ENCODE assay signal across 1 cellular context in the genomic region with DNA sequence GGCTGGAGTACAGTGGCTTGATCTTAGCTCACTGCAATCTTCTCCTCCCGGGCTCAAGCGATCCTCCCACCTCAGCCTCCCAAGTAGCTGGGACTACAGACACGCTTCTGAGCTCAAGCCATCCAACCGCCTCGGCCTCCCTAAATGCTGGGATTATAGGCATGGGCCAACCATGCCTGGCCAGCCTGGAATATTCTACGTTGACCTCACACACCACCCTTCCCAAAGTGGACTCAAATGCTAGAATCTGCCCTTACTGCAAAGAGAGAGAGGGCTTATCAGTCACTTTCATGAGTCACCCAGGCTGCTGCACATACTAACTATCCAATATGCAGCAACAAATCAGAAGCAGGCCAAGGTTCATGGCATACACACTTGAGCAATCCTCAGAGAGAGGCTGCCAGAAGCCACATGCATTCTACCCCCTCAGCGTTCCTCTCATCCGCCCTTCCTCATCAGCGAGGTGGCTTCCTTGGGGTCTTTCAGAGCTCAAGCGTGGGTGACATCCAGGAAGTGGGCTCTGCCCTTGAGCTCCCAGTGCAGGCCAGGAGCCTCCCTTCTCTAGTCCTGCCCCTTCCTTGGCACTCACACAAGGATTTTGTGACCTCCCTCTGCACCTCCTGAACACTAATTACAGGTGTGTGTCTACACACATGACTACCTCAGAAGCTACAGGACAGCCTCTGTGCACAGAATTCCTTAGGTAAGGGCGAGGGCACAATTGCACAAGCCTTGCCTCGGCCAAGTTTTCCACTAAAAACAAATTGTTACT.
A peak's percentile ranks its signal among the peaks of the same experiment; 100 is the strongest.
TF ChIP-seq lines count a peak whose summit lies in the region.

No MANE protein-coding gene starts in this region.

TF ChIP-seq in K562, 482 proteins besides CTCF, POLR2A, EP300 and RAD21 (continued from another document and continues in another):
- TF ChIP-seq FOXK1 (CRISPR knock-in tag; IDR thresholded peaks at IDR 0.05; ENCODE audit: borderline replicate concordance) (no peak), L3MBTL2 (IDR thresholded peaks at IDR 0.05) (peak; percentile 32; the same call in 1 of the 2 replicates), CBX1 (IDR thresholded peaks at IDR 0.05; ENCODE audit: low read depth) (no peak), HNRNPH1 (optimal IDR thresholded peaks at IDR 0.05; ENCODE audit: low read depth, low read length) (no peak), CBFA2T2 (conservative IDR thresholded peaks at IDR 0.05) (0 out of 2 replicates have a peak, but pooled peaks have one; percentile 19), ZBTB17 (CRISPR knock-in tag; IDR thresholded peaks at IDR 0.05) (no peak), GTF2E2 (tag; IDR thresholded peaks at IDR 0.05) (no peak), NFE2 (IDR thresholded peaks at IDR 0.05; ENCODE audit: low read depth) (peak; percentile 30; the same call in 1 of the 2 replicates), SRSF7 (optimal IDR thresholded peaks at IDR 0.05; ENCODE audit: low read depth, low read length) (no peak), ZNF316 (IDR thresholded peaks at IDR 0.05) (0 out of 2 replicates have a peak, but pooled peaks have one; percentile 5), ZNF224 (CRISPR knock-in tag; IDR thresholded peaks at IDR 0.05) (no peak), HDAC2 (IDR thresholded peaks at IDR 0.05) (peak; percentile 77), HDAC3 (IDR thresholded peaks at IDR 0.05; ENCODE audit: borderline replicate concordance, partially characterized antibody) (no peak), TCFL5 (CRISPR knock-in tag; conservative IDR thresholded peaks at IDR 0.05) (no peak), RBM25 (IDR thresholded peaks at IDR 0.05; ENCODE audit: low read depth, low read length, severe bottlenecking) (no peak), XRCC3 (IDR thresholded peaks at IDR 0.05) (no peak), NFRKB (IDR thresholded peaks at IDR 0.05; ENCODE audit: low read depth) (no peak), NCOA4 (IDR thresholded peaks at IDR 0.05; ENCODE audit: partially characterized antibody) (no peak), ZNF655 (CRISPR knock-in tag; IDR thresholded peaks at IDR 0.05) (no peak), SMARCE1 (IDR thresholded peaks at IDR 0.05) (peak; percentile 74; the same call in 1 of the 2 replicates), TEAD4 (IDR thresholded peaks at IDR 0.05; ENCODE audit: low read length) (peak; percentile 39; the same call in 1 of the 2 replicates), TEAD4 (CRISPR knock-in tag; IDR thresholded peaks at IDR 0.05; ENCODE audit: borderline replicate concordance) (no peak), PHF21A (IDR thresholded peaks at IDR 0.05; ENCODE audit: borderline replicate concordance, low read depth) (peak; percentile 75; the same call in 1 of the 2 replicates), JUND (IDR thresholded peaks at IDR 0.05; ENCODE audit: borderline replicate concordance, low read depth, low read length) (peak; percentile 98), JUND (tag; IDR thresholded peaks at IDR 0.05; ENCODE audit: borderline replicate concordance, low read depth, low read length) (peak; percentile 97), ELF1 (tag; IDR thresholded peaks at IDR 0.05) (no peak), NCOR1 (IDR thresholded peaks at IDR 0.05) (no peak), ZNF318 (IDR thresholded peaks at IDR 0.05; ENCODE audit: borderline replicate concordance in 1 of 2, low read depth in 1 of 2) (no peak), SMAD2 (IDR thresholded peaks at IDR 0.05; ENCODE audit: low read depth, low read length) (no peak), GABPB1 (CRISPR knock-in tag; IDR thresholded peaks at IDR 0.05) (no peak), EZH2 (IDR thresholded peaks at IDR 0.05; ENCODE audit: borderline replicate concordance, low read depth, low read length) (no peak), CBX3 (IDR thresholded peaks at IDR 0.05; ENCODE audit: borderline replicate concordance in 1 of 2, low read length in 2 of 2) (no peak), ZNF518B (CRISPR knock-in tag; IDR thresholded peaks at IDR 0.05) (no peak), ETV5 (CRISPR knock-in tag; IDR thresholded peaks at IDR 0.05; ENCODE audit: low read depth) (no peak), ARID1B (IDR thresholded peaks at IDR 0.05) (peak; percentile 75), FOXK2 (conservative IDR thresholded peaks at IDR 0.05 in 1 of 2, IDR thresholded peaks at IDR 0.05 in 1 of 2; ENCODE audit: low read depth in 2 of 2) (no peak), HIVEP1 (CRISPR knock-in tag; IDR thresholded peaks at IDR 0.05) (no peak), BMI1 (IDR thresholded peaks at IDR 0.05; ENCODE audit: low read length) (no peak), RBM39 (optimal IDR thresholded peaks at IDR 0.05; ENCODE audit: low read depth, low read length) (no peak)
- TF ChIP-seq, protein P1, sequence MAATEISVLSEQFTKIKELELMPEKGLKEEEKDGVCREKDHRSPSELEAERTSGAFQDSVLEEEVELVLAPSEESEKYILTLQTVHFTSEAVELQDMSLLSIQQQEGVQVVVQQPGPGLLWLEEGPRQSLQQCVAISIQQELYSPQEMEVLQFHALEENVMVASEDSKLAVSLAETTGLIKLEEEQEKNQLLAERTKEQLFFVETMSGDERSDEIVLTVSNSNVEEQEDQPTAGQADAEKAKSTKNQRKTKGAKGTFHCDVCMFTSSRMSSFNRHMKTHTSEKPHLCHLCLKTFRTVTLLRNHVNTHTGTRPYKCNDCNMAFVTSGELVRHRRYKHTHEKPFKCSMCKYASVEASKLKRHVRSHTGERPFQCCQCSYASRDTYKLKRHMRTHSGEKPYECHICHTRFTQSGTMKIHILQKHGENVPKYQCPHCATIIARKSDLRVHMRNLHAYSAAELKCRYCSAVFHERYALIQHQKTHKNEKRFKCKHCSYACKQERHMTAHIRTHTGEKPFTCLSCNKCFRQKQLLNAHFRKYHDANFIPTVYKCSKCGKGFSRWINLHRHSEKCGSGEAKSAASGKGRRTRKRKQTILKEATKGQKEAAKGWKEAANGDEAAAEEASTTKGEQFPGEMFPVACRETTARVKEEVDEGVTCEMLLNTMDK (IDR thresholded peaks at IDR 0.05; ENCODE audit: borderline replicate concordance, insufficient read depth, low read depth, low read length, poor library complexity, severe bottlenecking), result no peak
- TF ChIP-seq, protein P2, sequence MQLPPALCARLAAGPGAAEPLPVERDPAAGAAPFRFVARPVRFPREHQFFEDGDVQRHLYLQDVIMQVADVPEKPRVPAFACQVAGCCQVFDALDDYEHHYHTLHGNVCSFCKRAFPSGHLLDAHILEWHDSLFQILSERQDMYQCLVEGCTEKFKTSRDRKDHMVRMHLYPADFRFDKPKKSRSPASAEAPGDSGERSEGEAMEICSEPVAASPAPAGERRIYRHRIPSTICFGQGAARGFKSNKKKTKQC (CRISPR knock-in tag; IDR thresholded peaks at IDR 0.05), result no peak
- TF ChIP-seq, protein P3, sequence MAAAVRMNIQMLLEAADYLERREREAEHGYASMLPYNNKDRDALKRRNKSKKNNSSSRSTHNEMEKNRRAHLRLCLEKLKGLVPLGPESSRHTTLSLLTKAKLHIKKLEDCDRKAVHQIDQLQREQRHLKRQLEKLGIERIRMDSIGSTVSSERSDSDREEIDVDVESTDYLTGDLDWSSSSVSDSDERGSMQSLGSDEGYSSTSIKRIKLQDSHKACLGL (CRISPR knock-in tag; IDR thresholded peaks at IDR 0.05; ENCODE audit: borderline replicate concordance, poor library complexity, severe bottlenecking), result no peak
- TF ChIP-seq, protein P4, sequence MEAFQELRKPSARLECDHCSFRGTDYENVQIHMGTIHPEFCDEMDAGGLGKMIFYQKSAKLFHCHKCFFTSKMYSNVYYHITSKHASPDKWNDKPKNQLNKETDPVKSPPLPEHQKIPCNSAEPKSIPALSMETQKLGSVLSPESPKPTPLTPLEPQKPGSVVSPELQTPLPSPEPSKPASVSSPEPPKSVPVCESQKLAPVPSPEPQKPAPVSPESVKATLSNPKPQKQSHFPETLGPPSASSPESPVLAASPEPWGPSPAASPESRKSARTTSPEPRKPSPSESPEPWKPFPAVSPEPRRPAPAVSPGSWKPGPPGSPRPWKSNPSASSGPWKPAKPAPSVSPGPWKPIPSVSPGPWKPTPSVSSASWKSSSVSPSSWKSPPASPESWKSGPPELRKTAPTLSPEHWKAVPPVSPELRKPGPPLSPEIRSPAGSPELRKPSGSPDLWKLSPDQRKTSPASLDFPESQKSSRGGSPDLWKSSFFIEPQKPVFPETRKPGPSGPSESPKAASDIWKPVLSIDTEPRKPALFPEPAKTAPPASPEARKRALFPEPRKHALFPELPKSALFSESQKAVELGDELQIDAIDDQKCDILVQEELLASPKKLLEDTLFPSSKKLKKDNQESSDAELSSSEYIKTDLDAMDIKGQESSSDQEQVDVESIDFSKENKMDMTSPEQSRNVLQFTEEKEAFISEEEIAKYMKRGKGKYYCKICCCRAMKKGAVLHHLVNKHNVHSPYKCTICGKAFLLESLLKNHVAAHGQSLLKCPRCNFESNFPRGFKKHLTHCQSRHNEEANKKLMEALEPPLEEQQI (IDR thresholded peaks at IDR 0.05), result no peak
